1 cellular context compared by ENCODE assay signal in the genomic region with DNA sequence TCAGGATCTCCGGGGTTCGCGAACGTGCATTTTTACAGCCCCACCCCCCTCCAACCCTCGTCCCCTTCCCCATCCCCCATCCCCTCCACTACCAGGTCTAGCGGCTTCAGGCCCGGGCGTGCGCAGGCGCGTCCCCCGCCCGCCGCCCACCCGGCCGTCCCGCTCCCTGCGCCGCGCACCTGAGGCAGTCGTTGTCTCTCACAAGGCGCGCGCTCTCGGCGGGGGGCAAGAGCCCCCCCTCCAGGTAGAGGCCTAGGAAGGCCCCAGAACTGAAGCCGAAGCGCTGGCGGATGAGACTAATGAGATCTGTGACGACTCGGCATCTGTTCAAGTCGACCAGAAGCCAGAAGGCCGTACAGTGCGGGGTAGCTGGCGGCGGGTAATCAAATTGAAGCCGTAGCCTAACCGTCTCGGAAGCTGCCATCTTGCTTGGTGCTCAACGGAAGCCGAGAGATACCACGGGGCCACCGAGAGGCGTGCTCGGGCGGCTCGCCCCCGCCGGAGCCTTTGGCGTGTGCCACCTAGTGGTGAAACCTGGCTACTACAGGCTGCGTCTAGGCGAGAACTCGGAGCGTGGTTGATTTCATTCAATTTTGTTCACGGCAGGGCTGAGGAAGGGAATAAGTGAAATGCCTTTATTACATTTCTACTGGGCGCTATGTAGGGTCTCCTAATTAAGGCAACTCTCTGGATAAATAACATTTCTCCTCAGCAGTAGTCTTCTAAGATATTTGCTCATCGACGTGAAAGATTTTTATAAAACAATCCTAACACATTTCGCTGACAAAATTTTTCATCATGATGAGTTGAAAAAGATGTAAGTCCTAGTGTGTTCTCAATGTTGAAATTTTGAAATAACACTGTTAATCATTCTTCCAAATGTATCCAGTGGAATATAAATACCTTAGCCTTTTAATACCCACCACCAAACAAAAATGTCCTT.
TF ChIP-seq lines count a peak whose summit lies in the region.

A gene with protein sequence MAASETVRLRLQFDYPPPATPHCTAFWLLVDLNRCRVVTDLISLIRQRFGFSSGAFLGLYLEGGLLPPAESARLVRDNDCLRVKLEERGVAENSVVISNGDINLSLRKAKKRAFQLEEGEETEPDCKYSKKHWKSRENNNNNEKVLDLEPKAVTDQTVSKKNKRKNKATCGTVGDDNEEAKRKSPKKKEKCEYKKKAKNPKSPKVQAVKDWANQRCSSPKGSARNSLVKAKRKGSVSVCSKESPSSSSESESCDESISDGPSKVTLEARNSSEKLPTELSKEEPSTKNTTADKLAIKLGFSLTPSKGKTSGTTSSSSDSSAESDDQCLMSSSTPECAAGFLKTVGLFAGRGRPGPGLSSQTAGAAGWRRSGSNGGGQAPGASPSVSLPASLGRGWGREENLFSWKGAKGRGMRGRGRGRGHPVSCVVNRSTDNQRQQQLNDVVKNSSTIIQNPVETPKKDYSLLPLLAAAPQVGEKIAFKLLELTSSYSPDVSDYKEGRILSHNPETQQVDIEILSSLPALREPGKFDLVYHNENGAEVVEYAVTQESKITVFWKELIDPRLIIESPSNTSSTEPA (minus strand): TSS at position 455 of the 943 bp plus-strand sequence. CDS start 31 bp downstream, at position 424.

TF ChIP-seq in H1, 55 proteins besides CTCF, POLR2A, EP300 and RAD21:
- peak; percentile 93 for TF ChIP-seq POLR2AphosphoS5 (IDR thresholded peaks at IDR 0.05; ENCODE audit: low read depth, low read length)
- TF ChIP-seq CHD1 (IDR thresholded peaks at IDR 0.05; ENCODE audit: low read depth, low read length): no peak
- TF ChIP-seq TAF1 (IDR thresholded peaks at IDR 0.05; ENCODE audit: low read depth, low read length): peak; percentile 90
- peak; percentile 62 for TF ChIP-seq TAF7 (optimal IDR thresholded peaks at IDR 0.05; ENCODE audit: borderline replicate concordance, low read depth, low read length)
- TF ChIP-seq TBP (IDR thresholded peaks at IDR 0.05; ENCODE audit: low read depth, low read length): peak; percentile 81; the same call in 1 of the 2 replicates
- TF ChIP-seq PHF8 (conservative IDR thresholded peaks at IDR 0.05; ENCODE audit: low read depth, low read length): peak; percentile 98
- TF ChIP-seq E2F6 (IDR thresholded peaks at IDR 0.05): peak; percentile 56; the same call in 1 of the 2 replicates
- TF ChIP-seq NRF1 (IDR thresholded peaks at IDR 0.05; ENCODE audit: low read depth, low read length): peak; percentile 55
- TF ChIP-seq KDM4A (IDR thresholded peaks at IDR 0.05; ENCODE audit: low read depth, low read length, severe bottlenecking): peak; percentile 59
- no peak for TF ChIP-seq SP2 (IDR thresholded peaks at IDR 0.05; ENCODE audit: low read length)
- peak; percentile 95 for TF ChIP-seq YY1 (IDR thresholded peaks at IDR 0.05; ENCODE audit: low read depth, low read length)
- peak; percentile 32; the same call in 1 of the 2 replicates for TF ChIP-seq CREB1 (IDR thresholded peaks at IDR 0.05)
- no peak for TF ChIP-seq BCL11A (IDR thresholded peaks at IDR 0.05; ENCODE audit: low read depth in 2 of 2, low read length in 2 of 2)
- TF ChIP-seq CHD2 (IDR thresholded peaks at IDR 0.05; ENCODE audit: low read length): no peak
- 0 out of 2 replicates have a peak, but pooled peaks have one; percentile 78 for TF ChIP-seq RBBP5 (IDR thresholded peaks at IDR 0.05; ENCODE audit: borderline replicate concordance, low read depth, low read length)
- TF ChIP-seq EGR1 (IDR thresholded peaks at IDR 0.05; ENCODE audit: borderline replicate concordance, low read depth, low read length): peak; percentile 77; the same call in 1 of the 2 replicates
- peak; percentile 97 for TF ChIP-seq ASH2L (IDR thresholded peaks at IDR 0.05; ENCODE audit: low read length)
- 0 out of 2 replicates have a peak, but pooled peaks have one; percentile 64 for TF ChIP-seq SP4 (IDR thresholded peaks at IDR 0.05; ENCODE audit: low read length)
- TF ChIP-seq SIN3A (conservative IDR thresholded peaks at IDR 0.05 in 1 of 2, IDR thresholded peaks at IDR 0.05 in 1 of 2; ENCODE audit: low read depth in 1 of 2, low read length in 2 of 2): peak in 1 of 2 experiments; percentile 87; a peak in 2 of 4 replicates
- 0 out of 4 replicates have a peak, but pooled peaks of 1 of the 2 experiments have one; percentile 42 for TF ChIP-seq HDAC2 (IDR thresholded peaks at IDR 0.05; ENCODE audit: borderline replicate concordance in 1 of 2, low read depth in 2 of 2, low read length in 2 of 2)
- TF ChIP-seq ATF2 (IDR thresholded peaks at IDR 0.05; ENCODE audit: low read length): 0 out of 2 replicates have a peak, but pooled peaks have one; percentile 58
- no peak for TF ChIP-seq ZNF274 (IDR thresholded peaks at IDR 0.05; ENCODE audit: borderline replicate concordance, extremely low read depth, low read length)
- peak; percentile 46 for TF ChIP-seq USF2 (IDR thresholded peaks at IDR 0.05; ENCODE audit: low read length)
- TF ChIP-seq MAX (IDR thresholded peaks at IDR 0.05): peak; percentile 85; the same call in 1 of the 2 replicates
